ENCODE assay signal across 19 cellular contexts in the genomic region with DNA sequence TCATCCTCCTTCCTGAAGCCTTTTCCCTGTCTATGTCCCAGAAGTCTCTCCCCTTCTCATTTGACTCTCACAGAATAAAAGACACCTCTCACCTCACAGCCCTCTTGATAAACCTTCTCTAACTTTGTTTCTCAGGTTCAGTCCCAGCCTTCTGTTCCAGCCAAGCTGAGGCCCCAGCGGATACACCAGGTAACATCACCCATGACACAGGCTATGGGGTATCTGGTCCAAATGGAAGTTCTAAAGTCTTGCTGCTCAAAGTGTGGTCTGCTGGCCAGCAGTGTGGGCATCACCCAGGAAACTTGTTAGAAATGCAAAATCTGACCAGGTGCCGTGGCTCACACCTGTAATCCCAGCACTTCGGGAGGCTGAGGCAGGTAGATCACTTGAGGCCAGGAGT. TPM values are rescaled to one million over a fixed set of nuclear protein-coding genes. Genes with fewer than 3 reads are reported as not detected.
"Had no signal": no experiment of that assay in that cellular context is flagged by ENCODE, and none has a peak within 500 bp of the region (broad histone marks: within the 10 kb centered on the region; RNA-seq: fewer than 3 reads in every experiment).

No MANE protein-coding gene starts in this region.

- H3K9me3 Mint-ChIP-seq: activated CD4-positive, alpha-beta T cell treated with anti-CD3 and anti-CD28 coated beads, Interleukin-2, amount 10 ng/mL, durations not matched to agents 24 days and 14 days; activated T-helper 2 cell treated with anti-CD3 and anti-CD28 coated beads, Interferon-gamma antibody, Interleukin-2, Interleukin-4, amounts not matched to agents 10 μg/mL and 5 μg/mL and 100 μg/mL, durations not matched to agents 14 hours and 24 hours and 36 hours; neural crest cell; stimulated activated naive CD8-positive, alpha-beta T cell treated with anti-CD3 and anti-CD28 coated beads, Interleukin-15, amount 100 ng/mL, for 72 hours had no signal

- H3K4me3 Mint-ChIP-seq: activated CD4-positive, alpha-beta T cell treated with anti-CD3 and anti-CD28 coated beads, Interleukin-2, amount 10 ng/mL, durations not matched to agents 24 days and 14 days; neural crest cell; stimulated activated naive CD8-positive, alpha-beta T cell treated with anti-CD3 and anti-CD28 coated beads, Interleukin-15, amount 100 ng/mL, for 72 hours had no signal

- ATAC-seq: right lobe of liver; stimulated activated naive CD8-positive, alpha-beta T cell treated with anti-CD3 and anti-CD28 coated beads, Interleukin-15, amount 100 ng/mL, for 72 hours had no signal

- H3K27me3 Mint-ChIP-seq: stimulated activated naive CD8-positive, alpha-beta T cell treated with anti-CD3 and anti-CD28 coated beads, Interleukin-15, amount 100 ng/mL, for 72 hours had no signal

- H3K27ac Mint-ChIP-seq: activated CD4-positive, alpha-beta T cell treated with anti-CD3 and anti-CD28 coated beads, Interleukin-2, amount 10 ng/mL, durations not matched to agents 24 days and 14 days; activated T-helper 2 cell treated with anti-CD3 and anti-CD28 coated beads, Interferon-gamma antibody, Interleukin-2, Interleukin-4, amounts not matched to agents 10 μg/mL and 5 μg/mL and 100 μg/mL, durations not matched to agents 14 hours and 24 hours and 36 hours had no signal

- H3K4me1 Mint-ChIP-seq: activated CD4-positive, alpha-beta T cell treated with anti-CD3 and anti-CD28 coated beads, Interleukin-2, amount 10 ng/mL, durations not matched to agents 24 days and 14 days had no signal

- DNase-seq: activated CD4-positive, alpha-beta T cell treated with anti-CD3 and anti-CD28 coated beads, Interleukin-2, amount 10 ng/mL, durations not matched to agents 24 days and 14 days; activated CD4-positive, CD25-positive, alpha-beta regulatory T cell; anterior cingulate cortex; brain microvascular endothelial cell; cortex of kidney; effector CD8-positive, alpha-beta T cell; foreskin melanocyte; ovary; right lobe of liver; stimulated activated CD4-positive, alpha-beta T cell treated with anti-CD3 and anti-CD28 coated beads, Interleukin-4, amount 100 ng/mL, for 4 hours; stimulated activated CD8-positive, alpha-beta memory T cell treated with anti-CD3 and anti-CD28 coated beads, Interleukin-4, amount 100 ng/mL, for 48 hours; stimulated activated naive CD8-positive, alpha-beta T cell treated with anti-CD3 and anti-CD28 coated beads, Interleukin-15, amount 100 ng/mL, for 72 hours; testis; upper lobe of left lung had no signal

RNA-seq across cellular contexts. Expression of a gene that starts 23.2 kb away (rescaled TPM):
- total RNA-seq: fibroblast of lung, neural crest cell, pulmonary artery endothelial cell, smooth muscle cell had no signal

RNA-seq across cellular contexts. Expression of a gene that starts 43.5 kb away (rescaled TPM):
- total RNA-seq: activated CD4-positive, alpha-beta T cell treated with anti-CD3 and anti-CD28 coated beads, Interleukin-2, amount 10 ng/mL, durations not matched to agents 24 days and 14 days; fibroblast of lung; neural crest cell; pulmonary artery endothelial cell had no signal
